ENCODE assay signal across 2 cellular contexts in genomic region chr1:199930067-199930466, GRCh38.
A peak's percentile ranks its signal among the peaks of the same experiment; 100 is the strongest.
DNase-seq lines count a peak whose midpoint lies in the region; ATAC-seq, FAIRE-seq and TF ChIP-seq lines count a peak whose summit lies in the region.
"Not testable (repeated sequence)": the region's sequence is repeated elsewhere in the genome, so short reads cannot be mapped to it uniquely, and the experiment has no call there.

No MANE protein-coding gene starts in this region.

- H3K27ac ChIP-seq in HEK293 (ENCODE audit: extremely low read depth, low read depth, low read length); K562 (ENCODE audit: extremely low read depth, low read depth, low read length): not testable (repeated sequence)

- not testable (repeated sequence) for TF ChIP-seq CTCF in HEK293 (tag by site-specific recombination; IDR thresholded peaks at IDR 0.05); K562 (IDR thresholded peaks at IDR 0.05 in 2 of 3, conservative IDR thresholded peaks at IDR 0.05 in 1 of 3; ENCODE audit: insufficient read depth in 2 of 3, low read depth in 1 of 3, low read length in 3 of 3)

- H3K4me1 ChIP-seq in HEK293 (ENCODE audit: control insufficient read depth, insufficient read depth, low read length); K562 (replicated peaks in 1 of 2; ENCODE audit: control insufficient read depth in 2 of 2, insufficient read depth in 2 of 2, low read length in 2 of 2): not testable (repeated sequence)

- H4K20me1 ChIP-seq in K562 (replicated peaks; ENCODE audit: control insufficient read depth, insufficient read depth, low read length) = not testable (repeated sequence)

- BruUV-seq in K562 (replicated peaks; lab: Mats Ljungman, UMichigan) = not testable (repeated sequence)

- POLR2A ChIA-PET in HEK293 (lab: Yijun Ruan, JAX) = not testable (repeated sequence)
- POLR2A ChIA-PET in K562 (lab: Yijun Ruan, JAX) = interaction anchor here (0.6 kb wide), 2 partner anchors 19 to 771 kb away, joined by 3 read pairs; no protein-coding TSS in a partner anchor

- not testable (repeated sequence) for TF ChIP-seq EP300 in K562 (IDR thresholded peaks at IDR 0.05; ENCODE audit: low read length)

- in situ Hi-C loops in K562 (cut with MboI) = not testable (repeated sequence)

- CTCF ChIA-PET in HEK293 (lab: Yijun Ruan, JAX) = interaction anchor here (1.1 kb wide), 1 partner anchor 24 kb away, joined by 3 read pairs; no protein-coding TSS in a partner anchor
- CTCF ChIA-PET in K562 (lab: Yijun Ruan, JAX; ENCODE audit: low intra/inter-chr PET ratio) = not testable (repeated sequence)

- not testable (repeated sequence) for DNase-seq in K562 (ENCODE audit: extremely low read depth in 1 of 4, low spot score in 3 of 4)

- not testable (repeated sequence) for TF ChIP-seq RAD21 in K562 (CRISPR knock-in tag; conservative IDR thresholded peaks at IDR 0.05 in 1 of 2, IDR thresholded peaks at IDR 0.05 in 1 of 2)

- not testable (repeated sequence) for H3K9ac ChIP-seq in K562 (ENCODE audit: insufficient read depth in 1 of 2, low read depth in 2 of 2, low read length in 2 of 2)

- H2AFZ ChIP-seq in K562 (ENCODE audit: low read depth, low read length) = not testable (repeated sequence)

- not testable (repeated sequence) for H3K4me2 ChIP-seq in K562 (ENCODE audit: insufficient read depth, low read length)

- not testable (repeated sequence) for H3K9me3 ChIP-seq in HEK293 (ENCODE audit: control insufficient read depth, insufficient read depth, low read depth, low read length); K562 (replicated peaks; ENCODE audit: control insufficient read depth, insufficient read depth, low read depth, low read length)

- intact Hi-C loops in K562 (cut with micrococcal nuclease) = not testable (repeated sequence)

- FAIRE-seq in K562 (lab: Jason Lieb, UNC) = not testable (repeated sequence)

- not testable (repeated sequence) for H3K27me3 ChIP-seq in K562 (ENCODE audit: control insufficient read depth in 2 of 2, insufficient read depth in 2 of 2, low read length in 2 of 2)

- H3K9me1 ChIP-seq in K562 (ENCODE audit: control insufficient read depth, insufficient read depth, low read length) = not testable (repeated sequence)

- H3K4me3 ChIP-seq in HEK293 (ENCODE audit: low read depth, low read length); K562: not testable (repeated sequence)

- not testable (repeated sequence) for ATAC-seq in K562

- WGBS in K562 (ENCODE audit: insufficient coverage, low coverage, missing lambda C conversion rate) = 24% methylated on average over 3 of the region's 5 CpGs

- H3K36me3 ChIP-seq in HEK293 (ENCODE audit: control insufficient read depth in 2 of 2, insufficient read depth in 1 of 2, low read length in 2 of 2); K562 (ENCODE audit: control insufficient read depth, insufficient read depth, low read length): not testable (repeated sequence)

- not testable (repeated sequence) for H3K79me2 ChIP-seq in K562 (ENCODE audit: control insufficient read depth, insufficient read depth, low read length)

- TF ChIP-seq POLR2A in K562 (conservative IDR thresholded peaks at IDR 0.05) = not testable (repeated sequence)

TF ChIP-seq in HEK293, 187 proteins besides CTCF, POLR2A, EP300 and RAD21:
- TF ChIP-seq ZNF146 (tag by site-specific recombination; IDR thresholded peaks at IDR 0.05) (peak; percentile 85), ZNF580 (tag by site-specific recombination; IDR thresholded peaks at IDR 0.05) (0 out of 2 replicates have a peak, but pooled peaks have one; percentile 20)

TF ChIP-seq in K562, 482 proteins besides CTCF, POLR2A, EP300 and RAD21:
- TF ChIP-seq ZNF146 (CRISPR knock-in tag; IDR thresholded peaks at IDR 0.05; ENCODE audit: unreplicated experiment) (peak; percentile 53), BCOR (IDR thresholded peaks at IDR 0.05) (0 out of 2 replicates have a peak, but pooled peaks have one; percentile 12)
TF ChIP-seq in K562: peak in this region for 2; not testable (repeated sequence) for 480.
